Comparison of ENCODE assay signal across 9 cellular contexts in genomic region chr15:99703603-99704443, GRCh38.
DNase-seq lines count a peak whose midpoint lies in the region; ATAC-seq lines count a peak whose summit lies in the region.
"Had no signal": no experiment of that assay in that cellular context is flagged by ENCODE, and none has a peak within 500 bp of the region (broad histone marks: within the 10 kb centered on the region; RNA-seq: fewer than 3 reads in every experiment).

No MANE protein-coding gene starts in this region.

- H3K27me3 ChIP-seq in endocrine pancreas (ENCODE audit: control insufficient read depth, insufficient read depth, low read length) (no peaks in the 10 kb centered on the region), mucosa of rectum (ENCODE audit: control insufficient read depth in 2 of 2, insufficient read depth in 2 of 2, low read length in 2 of 2) (no peaks in the 10 kb centered on the region)

- H3K4me1 ChIP-seq in endocrine pancreas (ENCODE audit: control insufficient read depth, insufficient read depth, low read length) (peaks cover 9% of the 10 kb centered on the region), mucosa of rectum (ENCODE audit: control insufficient read depth in 2 of 2, insufficient read depth in 2 of 2, low read length in 2 of 2) (peaks cover 4 to 11% of the 10 kb centered on the region in 2 donors)

- H3K4me3 ChIP-seq in endocrine pancreas (ENCODE audit: control insufficient read depth, insufficient read depth, low read length) = peak overlapping the region; percentile 62
- peak overlapping the region in 1 of 2 donors; percentile 27 for H3K4me3 ChIP-seq in mucosa of rectum (ENCODE audit: low read length in 2 of 2)

- peak overlapping the region; percentile 27 to 70 for H3K27ac ChIP-seq in mucosa of rectum (ENCODE audit: low read depth in 2 of 2, low read length in 2 of 2)

- H3K9ac ChIP-seq in endocrine pancreas (ENCODE audit: control insufficient read depth, insufficient read depth, low read length) = peak overlapping the region; percentile 61
- H3K9ac ChIP-seq in mucosa of rectum (ENCODE audit: low read depth in 1 of 2, low read length in 2 of 2) = peak overlapping the region in 1 of 2 donors; percentile 33

- H3K9me3 ChIP-seq in endocrine pancreas (ENCODE audit: control insufficient read depth, low read length) = no peaks in the 10 kb centered on the region
- no peaks in the 10 kb centered on the region for H3K9me3 ChIP-seq in mucosa of rectum (ENCODE audit: control insufficient read depth in 2 of 2, low read length in 2 of 2)

- no peaks in the 10 kb centered on the region for H3K36me3 ChIP-seq in endocrine pancreas (ENCODE audit: control insufficient read depth, insufficient read depth, low read length)
- no peaks in the 10 kb centered on the region for H3K36me3 ChIP-seq in mucosa of rectum (ENCODE audit: control insufficient read depth in 2 of 2, insufficient read depth in 2 of 2, low read length in 2 of 2)

- ATAC-seq in HG03457 (IDR thresholded peaks at IDR 0.05; ENCODE audit: unreplicated experiment) = peak; percentile 53

- DNase-seq in DMS 273 (lab: John Stamatoyannopoulos, UW; ENCODE audit: unreplicated experiment) = peak; percentile 82
- peak; percentile 43 for DNase-seq in GM19240 (ENCODE audit: insufficient read length, low spot score)
- peak; percentile 18 for DNase-seq in SHP77 treated with DMSO at 0.1 percent for 48 hours (lab: John Stamatoyannopoulos, UW)
- no peak for DNase-seq in stimulated activated CD4-positive, alpha-beta T cell treated with anti-CD3 and anti-CD28 coated beads, Interleukin-1b, Interleukin-23, amount 100 ng/mL, for 48 hours
- no peak for DNase-seq in stimulated activated naive CD4-positive, alpha-beta T cell treated with Interleukin-2 at 50 U/mL for 16 hours (lab: John Stamatoyannopoulos, UW)
- DNase-seq: activated naive CD8-positive, alpha-beta T cell treated with anti-CD3 and anti-CD28 coated beads, Interleukin-2, amount 10 ng/mL, durations not matched to agents 7 days and 5 days had no signal

Comparison
In these comparisons a context has a peak if more than half of its experiments do, and no peak if none do; other contexts are left out.
1. DNase-seq: peak in DMS 273 (single experiment), GM19240 (single experiment) and SHP77 treated with DMSO at 0.1 percent for 48 hours (single experiment); none in stimulated activated CD4-positive, alpha-beta T cell treated with anti-CD3 and anti-CD28 coated beads, Interleukin-1b, Interleukin-23, amount 100 ng/mL, for 48 hours (single experiment) and stimulated activated naive CD4-positive, alpha-beta T cell treated with Interleukin-2 at 50 U/mL for 16 hours (single experiment).